22 cellular contexts compared by ENCODE assay signal in the genomic region with DNA sequence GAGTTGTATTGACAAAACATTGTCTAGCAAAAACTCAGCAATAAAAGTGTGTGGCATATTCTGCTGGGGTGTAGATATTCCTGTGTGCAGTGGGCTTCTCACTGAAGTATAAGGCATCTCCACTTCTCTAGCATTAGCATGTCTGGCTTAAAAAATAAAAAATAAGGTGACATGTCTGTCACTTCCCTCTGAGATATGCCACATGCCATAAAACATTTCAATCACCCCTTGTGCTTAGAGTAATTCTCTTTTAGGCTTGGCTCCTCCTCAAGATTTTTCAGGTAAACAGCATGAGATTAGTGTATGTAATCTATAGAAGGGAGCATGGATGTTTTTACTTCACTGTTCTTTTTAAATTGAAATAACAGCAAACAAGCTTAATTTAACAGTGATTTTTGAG.
DNase-seq lines count a peak whose midpoint lies in the region; ATAC-seq, FAIRE-seq and TF ChIP-seq lines count a peak whose summit lies in the region.
"Had no signal": no experiment of that assay in that cellular context is flagged by ENCODE, and none has a peak within 500 bp of the region (broad histone marks: within the 10 kb centered on the region; RNA-seq: fewer than 3 reads in every experiment).

No MANE protein-coding gene starts in this region.

- H3K9me3 ChIP-seq in A549 (no peaks in the 10 kb centered on the region), Panc1 (ENCODE audit: control insufficient read depth, insufficient read depth, low read depth, low read length) (no peaks in the 10 kb centered on the region), neural cell (ENCODE audit: low read length) (no peaks in the 10 kb centered on the region)

- POLR2A ChIA-PET in A549 (lab: Yijun Ruan, JAX) = no interaction called here
- POLR2A ChIA-PET in Panc1 (lab: Charles Lee) = no interaction called here

- TF ChIP-seq CTCF in A549 (IDR thresholded peaks at IDR 0.05) = no peak
- TF ChIP-seq CTCF in Panc1 (IDR thresholded peaks at IDR 0.05) = no peak
- TF ChIP-seq CTCF in neural cell (IDR thresholded peaks at IDR 0.05; ENCODE audit: poor library complexity, severe bottlenecking) = no peak

- TF ChIP-seq EP300 in A549 (IDR thresholded peaks at IDR 0.05) (no peak), neural cell (conservative IDR thresholded peaks at IDR 0.05; ENCODE audit: poor library complexity, severe bottlenecking) (peak; percentile 87)

- TF ChIP-seq POLR2A in A549 (IDR thresholded peaks at IDR 0.05; ENCODE audit: low read length) = no peak
- TF ChIP-seq POLR2A in H54 (IDR thresholded peaks at IDR 0.05; ENCODE audit: low read depth, low read length) = no peak

- CTCF ChIA-PET in A549 (lab: Yijun Ruan, JAX) (interaction anchor here (0.7 to 1.9 kb wide), 8 partner anchors 21 to 1223 kb away, joined by 3 to 16 read pairs (median 4); no protein-coding TSS in a partner anchor), Panc1 (lab: Charles Lee) (no interaction called here)

- no peaks in the 10 kb centered on the region for H3F3A ChIP-seq in neural cell (ENCODE audit: insufficient read depth, low read length, poor library complexity, severe bottlenecking)

- H3K27me3 ChIP-seq in Panc1 (ENCODE audit: control insufficient read depth, insufficient read depth, low read length) = no peaks in the 10 kb centered on the region
- H3K27me3 ChIP-seq in neural cell (ENCODE audit: insufficient read depth, low read depth, low read length) = no peaks in the 10 kb centered on the region

- H3K4me1 ChIP-seq in A549 = peaks cover 16% of the 10 kb centered on the region; the same call in 2 of the 3 replicates
- H3K4me1 ChIP-seq in Panc1 (ENCODE audit: control insufficient read depth, insufficient read depth, low read length) = no peaks in the 10 kb centered on the region

- no peaks in the 10 kb centered on the region for H3K9me2 ChIP-seq in neural cell (ENCODE audit: insufficient read depth, low read length)

- ATAC-seq in A549 (no peak), Panc1 (no peak), HG03460 (IDR thresholded peaks at IDR 0.05; ENCODE audit: unreplicated experiment) (no peak)

- no peaks in the 10 kb centered on the region for H4K20me1 ChIP-seq in neural cell (ENCODE audit: insufficient read depth)

- TF ChIP-seq RAD21 in A549 (conservative IDR thresholded peaks at IDR 0.05 in 1 of 2, IDR thresholded peaks at IDR 0.05 in 1 of 2) = no peak
- peak; percentile 32 for TF ChIP-seq RAD21 in neural cell (conservative IDR thresholded peaks at IDR 0.05)

- H3K9ac ChIP-seq in neural cell (ENCODE audit: low read length) = peak overlapping the region; percentile 1

- intact Hi-C loops in Panc1 (cut with micrococcal nuclease; ENCODE audit: unreplicated experiment) = no loop called here

- no peak overlapping the region for H2AFZ ChIP-seq in neural cell (ENCODE audit: low read depth, low read length)

- H3K36me3 ChIP-seq in Panc1 (ENCODE audit: control insufficient read depth, insufficient read depth, low read length) (no peaks in the 10 kb centered on the region), neural cell (ENCODE audit: insufficient read depth, low read length) (no peaks in the 10 kb centered on the region)

- no peak for FAIRE-seq in A549 (lab: Jason Lieb, UNC)
- peak; percentile 52 for FAIRE-seq in H54 (lab: Jason Lieb, UNC)
- FAIRE-seq: G401.6, HTR-8/SVneo had no signal

- H3K4me3 ChIP-seq in A549 = no peak overlapping the region
- no peak overlapping the region for H3K4me3 ChIP-seq in Panc1 (ENCODE audit: low read depth in 2 of 2, low read length in 2 of 2)
- no peak overlapping the region for H3K4me3 ChIP-seq in neural cell (ENCODE audit: low read length)

- in situ Hi-C loops in Panc1 (cut with HindIII; ENCODE audit: low pct_unique_long_range_greater_than_20kb, low sequenced_read_pairs) = no loop called here

- H3K79me2 ChIP-seq in neural cell (replicated peaks; ENCODE audit: insufficient read depth, low read length) = no peaks in the 10 kb centered on the region

- H3K4me2 ChIP-seq in A549 (peak overlapping the region; percentile 64; the same call in 1 of the 3 replicates), neural cell (ENCODE audit: low read length) (peak overlapping the region; percentile 38)

- H3K27ac ChIP-seq in A549 = peak overlapping the region; percentile 37 to 48; a peak in 3 of 6 replicates
- H3K27ac ChIP-seq in Panc1 (ENCODE audit: low read length) = peak overlapping the region; percentile 39; the same call in 1 of the 2 replicates
- H3K27ac ChIP-seq in neural cell (ENCODE audit: low read length) = peak overlapping the region; percentile 23
- no peak overlapping the region for H3K27ac ChIP-seq in caudate nucleus (ENCODE audit: low read depth, low read length)

- DNase-seq in A549 (ENCODE audit: low read depth in 1 of 2, low spot score in 1 of 2) (no peak), H54 (ENCODE audit: insufficient read length, low spot score) (no peak), Panc1 (ENCODE audit: low read depth, low spot score) (no peak), caudate nucleus (lab: John Stamatoyannopoulos, UW) (no peak)
- no peak for DNase-seq in stimulated activated CD4-positive, alpha-beta T cell treated with anti-CD3 and anti-CD28 coated beads, Interleukin-4, amount 100 ng/mL, for 1 hour
- no peak for DNase-seq in activated naive CD4-positive, alpha-beta T cell (lab: John Stamatoyannopoulos, UW)
- DNase-seq: AML-193; C1 segment of cervical spinal cord; CD4-positive, alpha-beta memory T cell; COR-L47; DMS53; H7; KBM-7; MM.1S; NCI-H1694; NCI-H2081; NCI-H2227 treated with DMSO at 0.1 percent for 48 hours; NCI-H526 treated with DMSO at 0.1 percent for 48 hours had no signal

- BruUV-seq in Panc1 (replicated peaks; lab: Mats Ljungman, UMichigan) = no TSS peak

TF ChIP-seq in A549, 52 proteins besides CTCF, POLR2A, EP300 and RAD21:
- TF ChIP-seq ZFP36 (IDR thresholded peaks at IDR 0.05; ENCODE audit: borderline replicate concordance, partially characterized antibody) (no peak), SREBF2 (IDR thresholded peaks at IDR 0.05) (no peak), FOXS1 (CRISPR knock-in tag; IDR thresholded peaks at IDR 0.05) (no peak), RARB (CRISPR knock-in tag; IDR thresholded peaks at IDR 0.05) (no peak), HDAC2 (IDR thresholded peaks at IDR 0.05) (no peak), NR3C1 (IDR thresholded peaks at IDR 0.05) (no peak)
- TF ChIP-seq, protein P1, sequence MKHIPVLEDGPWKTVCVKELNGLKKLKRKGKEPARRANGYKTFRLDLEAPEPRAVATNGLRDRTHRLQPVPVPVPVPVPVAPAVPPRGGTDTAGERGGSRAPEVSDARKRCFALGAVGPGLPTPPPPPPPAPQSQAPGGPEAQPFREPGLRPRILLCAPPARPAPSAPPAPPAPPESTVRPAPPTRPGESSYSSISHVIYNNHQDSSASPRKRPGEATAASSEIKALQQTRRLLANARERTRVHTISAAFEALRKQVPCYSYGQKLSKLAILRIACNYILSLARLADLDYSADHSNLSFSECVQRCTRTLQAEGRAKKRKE (CRISPR knock-in tag; IDR thresholded peaks at IDR 0.05; ENCODE audit: low read depth) = no peak

TF ChIP-seq in neural cell, 6 proteins besides CTCF, POLR2A, EP300 and RAD21:
- peak; percentile 68 for TF ChIP-seq POLR2AphosphoS5 (IDR thresholded peaks at IDR 0.05)
- TF ChIP-seq MXI1 (conservative IDR thresholded peaks at IDR 0.05; ENCODE audit: poor library complexity, severe bottlenecking) = no peak
